Comparison of ENCODE assay signal across 11 cellular contexts in genomic region chr2:23449413-23449812, GRCh38.
DNase-seq lines count a peak whose midpoint lies in the region; ATAC-seq, FAIRE-seq and TF ChIP-seq lines count a peak whose summit lies in the region.
"Had no signal": no experiment of that assay in that cellular context is flagged by ENCODE, and none has a peak within 500 bp of the region (broad histone marks: within the 10 kb centered on the region; RNA-seq: fewer than 3 reads in every experiment).

No MANE protein-coding gene starts in this region.

- intact Hi-C loops in K562 (cut with micrococcal nuclease), result no loop called here

- TF ChIP-seq EP300 in K562 (IDR thresholded peaks at IDR 0.05; ENCODE audit: low read length), result no peak

- peak in 1 of 4 experiments; percentile 11 for DNase-seq in K562 (ENCODE audit: extremely low read depth in 1 of 4, low spot score in 3 of 4)
- no peak for DNase-seq in activated naive CD8-positive, alpha-beta T cell treated with anti-CD3 and anti-CD28 coated beads for 36 hours
- DNase-seq in natural killer cell treated with Interleukin-12 subunit alpha and Interleukin-12 subunit beta and Interleukin-15 and Interleukin-18, amount 100 ng/mL, for 72 hours (ENCODE audit: low spot score), result no peak
- DNase-seq in effector memory CD4-positive, alpha-beta T cell, result no peak
- DNase-seq in UCSD-AML1 (lab: John Stamatoyannopoulos, UW; ENCODE audit: unreplicated experiment), result no peak
- DNase-seq: Calu3 had no signal

- CTCF ChIA-PET in K562 (lab: Yijun Ruan, JAX; ENCODE audit: low intra/inter-chr PET ratio), result no interaction called here

- TF ChIP-seq POLR2A in K562 (conservative IDR thresholded peaks at IDR 0.05), result no peak

- no peaks in the 10 kb centered on the region for H3K9me1 ChIP-seq in K562 (ENCODE audit: control insufficient read depth, insufficient read depth, low read length)

- no peak for TF ChIP-seq RAD21 in K562 (CRISPR knock-in tag; conservative IDR thresholded peaks at IDR 0.05 in 1 of 2, IDR thresholded peaks at IDR 0.05 in 1 of 2)

- in situ Hi-C loops in K562 (cut with MboI), result no loop called here

- POLR2A ChIA-PET in K562 (lab: Yijun Ruan, JAX), result no interaction called here

- H3K27me3 Mint-ChIP-seq in activated naive CD8-positive, alpha-beta T cell treated with anti-CD3 and anti-CD28 coated beads for 36 hours, result peaks cover 24% of the 10 kb centered on the region
- H3K27me3 Mint-ChIP-seq in natural killer cell treated with Interleukin-12 subunit alpha and Interleukin-12 subunit beta and Interleukin-15 and Interleukin-18, amount 100 ng/mL, for 72 hours, result peaks cover 29 to 53% of the 10 kb centered on the region in 2 donors

- ATAC-seq in GM18519 (IDR thresholded peaks at IDR 0.05; ENCODE audit: low FRiP score, unreplicated experiment) (peak; percentile 93), GM21619 (IDR thresholded peaks at IDR 0.05; ENCODE audit: unreplicated experiment) (peak; percentile 74), HG03378 (IDR thresholded peaks at IDR 0.05; ENCODE audit: unreplicated experiment) (peak; percentile 87), K562 (no peak)
- ATAC-seq in natural killer cell treated with Interleukin-12 subunit alpha and Interleukin-12 subunit beta and Interleukin-15 and Interleukin-18, amount 100 ng/mL, for 72 hours, result no peak

- no TSS peak for BruUV-seq in K562 (replicated peaks; lab: Mats Ljungman, UMichigan)

- no peak overlapping the region for H3K27ac Mint-ChIP-seq in activated naive CD8-positive, alpha-beta T cell treated with anti-CD3 and anti-CD28 coated beads for 36 hours
- no peak overlapping the region for H3K27ac Mint-ChIP-seq in natural killer cell treated with Interleukin-12 subunit alpha and Interleukin-12 subunit beta and Interleukin-15 and Interleukin-18, amount 100 ng/mL, for 72 hours

- no peak for TF ChIP-seq CTCF in K562 (IDR thresholded peaks at IDR 0.05 in 2 of 3, conservative IDR thresholded peaks at IDR 0.05 in 1 of 3; ENCODE audit: insufficient read depth in 2 of 3, low read depth in 1 of 3, low read length in 3 of 3)

- H3K4me2 ChIP-seq in K562 (ENCODE audit: insufficient read depth, low read length), result no peak overlapping the region; the same call in 1 of the 2 replicates

- no peak overlapping the region for H3K27ac ChIP-seq in K562 (ENCODE audit: extremely low read depth, low read depth, low read length)
- H3K27ac ChIP-seq in effector memory CD4-positive, alpha-beta T cell (ENCODE audit: insufficient read depth, low read length, poor library complexity, severe bottlenecking), result no peak overlapping the region
- H3K27ac ChIP-seq: vagina had no signal

- peaks cover 2 to 22% of the 10 kb centered on the region in 2 experiments; a peak in 3 of 5 replicates for H3K27me3 ChIP-seq in K562 (ENCODE audit: control insufficient read depth in 2 of 2, insufficient read depth in 2 of 2, low read length in 2 of 2)
- H3K27me3 ChIP-seq in effector memory CD4-positive, alpha-beta T cell (replicated peaks; ENCODE audit: control insufficient read depth, insufficient read depth, low read length, poor library complexity, severe bottlenecking), result no peaks in the 10 kb centered on the region
- H3K27me3 ChIP-seq: vagina had no signal

- H3K9me3 ChIP-seq in K562 (replicated peaks; ENCODE audit: control insufficient read depth, insufficient read depth, low read depth, low read length), result no peaks in the 10 kb centered on the region
- no peaks in the 10 kb centered on the region for H3K9me3 ChIP-seq in effector memory CD4-positive, alpha-beta T cell (ENCODE audit: control insufficient read depth, low read length)
- H3K9me3 ChIP-seq: vagina had no signal

- FAIRE-seq in K562 (lab: Jason Lieb, UNC), result no peak
- FAIRE-seq: frontal cortex had no signal

- peaks cover 22% of the 10 kb centered on the region for H3K4me1 Mint-ChIP-seq in activated naive CD8-positive, alpha-beta T cell treated with anti-CD3 and anti-CD28 coated beads for 36 hours
- H3K4me1 Mint-ChIP-seq in natural killer cell treated with Interleukin-12 subunit alpha and Interleukin-12 subunit beta and Interleukin-15 and Interleukin-18, amount 100 ng/mL, for 72 hours (ENCODE audit: low read depth in 2 of 2), result peaks cover 5 to 11% of the 10 kb centered on the region in 2 donors

- no peak overlapping the region for H3K4me3 Mint-ChIP-seq in activated naive CD8-positive, alpha-beta T cell treated with anti-CD3 and anti-CD28 coated beads for 36 hours
- no peak overlapping the region for H3K4me3 Mint-ChIP-seq in natural killer cell treated with Interleukin-12 subunit alpha and Interleukin-12 subunit beta and Interleukin-15 and Interleukin-18, amount 100 ng/mL, for 72 hours

- no peaks in the 10 kb centered on the region for H3K36me3 ChIP-seq in K562 (ENCODE audit: control insufficient read depth, insufficient read depth, low read length)
- H3K36me3 ChIP-seq in effector memory CD4-positive, alpha-beta T cell (ENCODE audit: control insufficient read depth, insufficient read depth, low read length), result no peaks in the 10 kb centered on the region
- H3K36me3 ChIP-seq: vagina had no signal

- H4K20me1 ChIP-seq in K562 (replicated peaks; ENCODE audit: control insufficient read depth, insufficient read depth, low read length), result no peaks in the 10 kb centered on the region

- H3K79me2 ChIP-seq in K562 (ENCODE audit: control insufficient read depth, insufficient read depth, low read length), result no peaks in the 10 kb centered on the region

- H2AFZ ChIP-seq in K562 (ENCODE audit: low read depth, low read length), result no peak overlapping the region

- no peak overlapping the region for H3K4me3 ChIP-seq in K562
- no peak overlapping the region for H3K4me3 ChIP-seq in effector memory CD4-positive, alpha-beta T cell (ENCODE audit: insufficient read depth, low read depth, low read length, poor library complexity, severe bottlenecking)
- H3K4me3 ChIP-seq: vagina had no signal

- H3K9ac ChIP-seq in K562 (ENCODE audit: insufficient read depth in 1 of 2, low read depth in 2 of 2, low read length in 2 of 2), result no peak overlapping the region

- H3K4me1 ChIP-seq in K562 (replicated peaks in 1 of 2; ENCODE audit: control insufficient read depth in 2 of 2, insufficient read depth in 2 of 2, low read length in 2 of 2), result peaks cover 0 to 6% of the 10 kb centered on the region in 2 experiments; a peak in 1 of 5 replicates
- H3K4me1 ChIP-seq in effector memory CD4-positive, alpha-beta T cell (ENCODE audit: control insufficient read depth, insufficient read depth, low read length, poor library complexity, severe bottlenecking), result peaks cover 9% of the 10 kb centered on the region

- H3K36me3 Mint-ChIP-seq in activated naive CD8-positive, alpha-beta T cell treated with anti-CD3 and anti-CD28 coated beads for 36 hours, result no peaks in the 10 kb centered on the region
- H3K36me3 Mint-ChIP-seq in natural killer cell treated with Interleukin-12 subunit alpha and Interleukin-12 subunit beta and Interleukin-15 and Interleukin-18, amount 100 ng/mL, for 72 hours, result no peaks in the 10 kb centered on the region

- no peaks in the 10 kb centered on the region for H3K9me3 Mint-ChIP-seq in activated naive CD8-positive, alpha-beta T cell treated with anti-CD3 and anti-CD28 coated beads for 36 hours
- H3K9me3 Mint-ChIP-seq in natural killer cell treated with Interleukin-12 subunit alpha and Interleukin-12 subunit beta and Interleukin-15 and Interleukin-18, amount 100 ng/mL, for 72 hours, result no peaks in the 10 kb centered on the region

TF ChIP-seq in K562, 482 proteins besides CTCF, POLR2A, EP300 and RAD21 (continues in another document):
- TF ChIP-seq GTF2E2 (tag; IDR thresholded peaks at IDR 0.05), result no peak
- no peak for TF ChIP-seq MEIS2 (IDR thresholded peaks at IDR 0.05; ENCODE audit: partially characterized antibody)
- TF ChIP-seq ZNF324 (CRISPR knock-in tag; IDR thresholded peaks at IDR 0.05), result no peak
- TF ChIP-seq ARID1B (IDR thresholded peaks at IDR 0.05), result no peak
- TF ChIP-seq ZBTB17 (CRISPR knock-in tag; IDR thresholded peaks at IDR 0.05), result 0 out of 2 replicates have a peak, but pooled peaks have one; percentile 46
- no peak for TF ChIP-seq ZNF311 (CRISPR knock-in tag; IDR thresholded peaks at IDR 0.05)
- TF ChIP-seq GABPA (tag; conservative IDR thresholded peaks at IDR 0.05; ENCODE audit: low read depth), result peak; percentile 58
- peak; percentile 70; the same call in 1 of the 2 replicates for TF ChIP-seq TFAP4 (CRISPR knock-in tag; IDR thresholded peaks at IDR 0.05; ENCODE audit: borderline replicate concordance)
- TF ChIP-seq NR2C1 (IDR thresholded peaks at IDR 0.05), result no peak
- TF ChIP-seq NR2C1 (tag; IDR thresholded peaks at IDR 0.05), result 0 out of 2 replicates have a peak, but pooled peaks have one; percentile 19
- 0 out of 2 replicates have a peak, but pooled peaks have one; percentile 67 for TF ChIP-seq ZNF197 (CRISPR knock-in tag; IDR thresholded peaks at IDR 0.05; ENCODE audit: low read depth)
- peak; percentile 81 for TF ChIP-seq ESRRA (IDR thresholded peaks at IDR 0.05; ENCODE audit: borderline replicate concordance, low read depth)
- no peak for TF ChIP-seq TRIM24 (IDR thresholded peaks at IDR 0.05)
- TF ChIP-seq ZNF584 (CRISPR knock-in tag; IDR thresholded peaks at IDR 0.05; ENCODE audit: low read depth), result peak; percentile 40; the same call in 1 of the 2 replicates

Comparison
In these comparisons a context has a peak if more than half of its experiments do, and no peak if none do; other contexts are left out.
1. ATAC-seq: peak in GM18519 (single experiment), GM21619 (single experiment) and HG03378 (single experiment); none in K562 (single experiment) and natural killer cell treated with Interleukin-12 subunit alpha and Interleukin-12 subunit beta and Interleukin-15 and Interleukin-18, amount 100 ng/mL, for 72 hours (0 of 2).